18 cellular contexts compared by ENCODE assay signal in the genomic region with DNA sequence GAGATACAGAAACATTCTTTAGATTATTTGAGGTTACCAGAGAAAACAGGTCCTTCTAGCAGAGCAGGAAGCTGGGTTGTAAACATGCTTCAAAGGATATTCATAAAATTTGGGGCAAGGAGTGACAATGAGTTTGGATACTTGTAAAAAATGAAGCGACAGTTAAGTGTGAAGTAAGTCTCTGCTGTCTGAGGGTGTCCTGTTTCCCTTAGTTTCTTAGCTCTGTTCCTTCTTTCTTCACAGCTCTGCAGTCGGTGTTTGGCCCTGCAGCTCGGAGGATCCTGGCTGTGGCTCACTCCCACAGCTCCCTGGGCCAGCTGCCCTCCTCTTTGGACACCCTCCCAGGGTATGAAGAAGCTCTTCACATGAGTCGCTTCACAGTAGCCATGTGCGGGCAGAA. TPM values are rescaled to one million over a fixed set of nuclear protein-coding genes. Genes with fewer than 3 reads are reported as not detected.
DNase-seq lines count a peak whose midpoint lies in the region; TF ChIP-seq lines count a peak whose summit lies in the region.
"Had no signal": no experiment of that assay in that cellular context is flagged by ENCODE, and none has a peak within 500 bp of the region (broad histone marks: within the 10 kb centered on the region; RNA-seq: fewer than 3 reads in every experiment).

No MANE protein-coding gene starts in this region.

- peaks cover 9% of the 10 kb centered on the region for H3K4me1 Mint-ChIP-seq in Calu3 (ENCODE audit: low read depth, unreplicated experiment)
- H3K4me1 Mint-ChIP-seq: activated naive CD8-positive, alpha-beta T cell treated with anti-CD3 and anti-CD28 coated beads, Interleukin-2, amount 50 U/mL, for 24 hours had no signal

- no peaks in the 10 kb centered on the region for H3K36me3 Mint-ChIP-seq in Calu3 (ENCODE audit: insufficient read depth, unreplicated experiment)

- H3K4me3 ChIP-seq in neutrophil (ENCODE audit: low read depth in 1 of 2, low read length in 1 of 2) (no peak overlapping the region), Peyer's patch (no peak overlapping the region)

- H3K36me3 ChIP-seq in neutrophil (no peaks in the 10 kb centered on the region), Peyer's patch (no peaks in the 10 kb centered on the region)

- H3K9me3 Mint-ChIP-seq in Calu3 (ENCODE audit: low read depth, unreplicated experiment), result no peaks in the 10 kb centered on the region
- H3K9me3 Mint-ChIP-seq: activated naive CD8-positive, alpha-beta T cell treated with anti-CD3 and anti-CD28 coated beads, Interleukin-2, amount 50 U/mL, for 24 hours; activated T-cell treated with anti-CD3 and anti-CD28 coated beads, Interleukin-2, amount 50 U/mL, for 4 hours had no signal

- peak; percentile 67 for DNase-seq in AG20443 (ENCODE audit: low spot score)
- peak; percentile 7 for DNase-seq in MV-4-11 (lab: John Stamatoyannopoulos, UW)
- DNase-seq in fibroblast of peridontal ligament (ENCODE audit: extremely low read depth), result peak; percentile 25
- DNase-seq in activated CD4-positive, alpha-beta T cell treated with anti-CD3 and anti-CD28 coated beads, Interleukin-2, amount 50 U/mL, for 48 hours, result no peak
- no peak for DNase-seq in NCI-H69 (lab: John Stamatoyannopoulos, UW)
- DNase-seq in Peyer's patch, result no peak
- DNase-seq in Calu3, result no peak
- DNase-seq: activated CD4-positive, alpha-beta T cell treated with anti-CD3 and anti-CD28 coated beads for 4 hours; activated naive CD8-positive, alpha-beta T cell treated with anti-CD3 and anti-CD28 coated beads, Interleukin-2, amount 50 U/mL, for 24 hours; activated T-cell treated with anti-CD3 and anti-CD28 coated beads, Interleukin-2, amount 50 U/mL, for 4 hours; DMS53; NCI-H1436; NCI-H446; stimulated activated CD4-positive, alpha-beta T cell treated with anti-CD3 and anti-CD28 coated beads, Interleukin-1b, Interleukin-23, amount 100 ng/mL, for 48 hours; T-helper 2 cell had no signal

- H3K9me3 ChIP-seq in neutrophil, result no peaks in the 10 kb centered on the region
- no peaks in the 10 kb centered on the region for H3K9me3 ChIP-seq in Peyer's patch

- H3K4me3 Mint-ChIP-seq in Calu3 (ENCODE audit: low read depth, unreplicated experiment), result no peak overlapping the region
- H3K4me3 Mint-ChIP-seq: activated naive CD8-positive, alpha-beta T cell treated with anti-CD3 and anti-CD28 coated beads, Interleukin-2, amount 50 U/mL, for 24 hours; activated T-cell treated with anti-CD3 and anti-CD28 coated beads, Interleukin-2, amount 50 U/mL, for 4 hours had no signal

- peak overlapping the region; percentile 55 for H3K27ac ChIP-seq in neutrophil
- no peak overlapping the region for H3K27ac ChIP-seq in Peyer's patch

- peaks cover 35 to 36% of the 10 kb centered on the region in 2 experiments for H3K4me1 ChIP-seq in neutrophil (ENCODE audit: control insufficient read depth in 1 of 2, insufficient read depth in 1 of 2, low read depth in 1 of 2, low read length in 1 of 2)
- H3K4me1 ChIP-seq in Peyer's patch, result no peaks in the 10 kb centered on the region

- peaks cover 10% of the 10 kb centered on the region for H3K27me3 Mint-ChIP-seq in Calu3 (ENCODE audit: unreplicated experiment)

- no TSS peak for BruUV-seq in Calu3 (replicated peaks; lab: Mats Ljungman, UMichigan)

- intact Hi-C loops in Calu3 (cut with micrococcal nuclease; ENCODE audit: unreplicated experiment), result loop anchor here (1.0 kb wide), 1 partner anchor 36 kb away; no protein-coding TSS in a partner anchor

- no peak for TF ChIP-seq POLR2A in Peyer's patch (IDR thresholded peaks at IDR 0.05)

- TF ChIP-seq CTCF in neutrophil (IDR thresholded peaks at IDR 0.05) (no peak), Peyer's patch (IDR thresholded peaks at IDR 0.05) (no peak), Calu3 (IDR thresholded peaks at IDR 0.05; ENCODE audit: unreplicated experiment) (no peak)

- no peaks in the 10 kb centered on the region for H3K27me3 ChIP-seq in neutrophil
- H3K27me3 ChIP-seq in Peyer's patch, result no peaks in the 10 kb centered on the region

- CTCF ChIA-PET in Calu3 (lab: Charles Lee), result interaction anchor here (0.6 to 1.2 kb wide), 3 partner anchors 14 to 44 kb away, joined by 3 to 6 read pairs (median 3); no protein-coding TSS in a partner anchor

- H3K27ac Mint-ChIP-seq in Calu3 (ENCODE audit: unreplicated experiment), result no peak overlapping the region
- H3K27ac Mint-ChIP-seq: activated naive CD8-positive, alpha-beta T cell treated with anti-CD3 and anti-CD28 coated beads, Interleukin-2, amount 50 U/mL, for 24 hours had no signal

RNA-seq across cellular contexts. Expression of gene TMEM52B, which starts 10.8 kb away (rescaled TPM):
- not detected for total RNA-seq in Peyer's patch
- not detected in 2 replicates for total RNA-seq in Calu3 (2022)
- total RNA-seq: activated T-cell treated with anti-CD3 and anti-CD28 coated beads, Interleukin-2, amount 50 U/mL, for 4 hours; chondrocyte; pulmonary artery endothelial cell had no signal

RNA-seq across cellular contexts. Expression of gene OLR1, which starts 17.7 kb away (rescaled TPM):
- total RNA-seq in Peyer's patch, result not detected
- not detected in 2 replicates for total RNA-seq in Calu3 (2022)
- total RNA-seq: activated T-cell treated with anti-CD3 and anti-CD28 coated beads, Interleukin-2, amount 50 U/mL, for 4 hours; chondrocyte; pulmonary artery endothelial cell had no signal

RNA-seq across cellular contexts. Expression of gene GABARAPL1, which starts 23.0 kb away (rescaled TPM):
- total RNA-seq in Peyer's patch (100 to 1,000 TPM in 1 of 4 donors, 10 to 100 TPM in 3; 47.4 to 138 (median 70.2) TPM), Calu3 (2022) (54.8 and 61.0 TPM in 2 replicates)

RNA-seq across cellular contexts. Expression of gene CLEC7A, which starts 59.7 kb away (rescaled TPM):
- total RNA-seq in Peyer's patch (1 to 10 TPM; 1.7 to 6.6 (median 3.2) TPM), Calu3 (2022) (1.2 and 1.4 TPM in 2 replicates)
- total RNA-seq: chondrocyte had no signal

Comparison
In these comparisons a context has a peak if more than half of its experiments do, and no peak if none do; other contexts are left out.
1. DNase-seq: peak in AG20443 (single experiment), MV-4-11 (single experiment) and fibroblast of peridontal ligament (single experiment); none in activated CD4-positive, alpha-beta T cell treated with anti-CD3 and anti-CD28 coated beads, Interleukin-2, amount 50 U/mL, for 48 hours (0 of 2), NCI-H69 (single experiment), Peyer's patch (0 of 3) and Calu3 (single experiment).